1 cellular context compared by ENCODE assay signal in the genomic region with DNA sequence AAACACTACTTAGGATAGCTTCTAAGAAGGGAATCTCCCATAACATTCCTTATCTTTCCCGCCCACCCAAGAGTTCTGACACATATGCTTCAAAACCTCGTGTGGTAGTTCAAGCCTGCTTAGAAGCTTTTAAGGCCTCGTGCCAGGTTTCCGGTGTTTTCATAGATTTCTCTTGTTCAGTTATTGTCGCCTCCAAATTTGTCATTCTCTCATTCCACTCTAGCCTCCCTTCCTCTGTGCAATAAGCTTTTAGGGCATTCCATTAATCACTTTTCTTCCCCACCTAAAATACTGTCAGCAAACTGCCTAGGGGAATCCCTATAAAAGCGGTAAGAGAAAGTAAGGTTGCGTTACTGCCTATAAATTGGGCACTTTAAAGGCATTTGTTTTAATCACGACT.
TF ChIP-seq lines count a peak whose summit lies in the region.

No MANE protein-coding gene starts in this region.

TF ChIP-seq in K562, 482 proteins besides CTCF, POLR2A, EP300 and RAD21 (continues in another document):
- TF ChIP-seq SRSF9 (IDR thresholded peaks at IDR 0.05; ENCODE audit: borderline replicate concordance, low read depth, low read length), result no peak
- 0 out of 2 replicates have a peak, but pooled peaks have one; percentile 59 for TF ChIP-seq ESRRB (CRISPR knock-in tag; IDR thresholded peaks at IDR 0.05; ENCODE audit: borderline replicate concordance)
- no peak for TF ChIP-seq PPARD (CRISPR knock-in tag; IDR thresholded peaks at IDR 0.05)
- TF ChIP-seq ZBTB9 (CRISPR knock-in tag; IDR thresholded peaks at IDR 0.05), result no peak
- TF ChIP-seq TCF3 (CRISPR knock-in tag; IDR thresholded peaks at IDR 0.05), result no peak
- TF ChIP-seq CBFA2T3 (IDR thresholded peaks at IDR 0.05), result peak; percentile 46
- TF ChIP-seq MEIS2 (IDR thresholded peaks at IDR 0.05; ENCODE audit: partially characterized antibody), result peak; percentile 12
- no peak for TF ChIP-seq COPS2 (conservative IDR thresholded peaks at IDR 0.05)
- peak; percentile 91 for TF ChIP-seq MGA (IDR thresholded peaks at IDR 0.05)
- no peak for TF ChIP-seq ZBTB8A (IDR thresholded peaks at IDR 0.05; ENCODE audit: partially characterized antibody)
- TF ChIP-seq RBM39 (optimal IDR thresholded peaks at IDR 0.05; ENCODE audit: low read depth, low read length), result no peak
- TF ChIP-seq JUN (IDR thresholded peaks at IDR 0.05; ENCODE audit: borderline replicate concordance, low read depth, low read length), result no peak
- 0 out of 2 replicates have a peak, but pooled peaks have one; percentile 42 for TF ChIP-seq JUN (CRISPR knock-in tag; IDR thresholded peaks at IDR 0.05; ENCODE audit: borderline replicate concordance)
- no peak for TF ChIP-seq LEF1 (IDR thresholded peaks at IDR 0.05)
- TF ChIP-seq ID3 (CRISPR knock-in tag; IDR thresholded peaks at IDR 0.05), result no peak
- no peak for TF ChIP-seq ID3 (tag; IDR thresholded peaks at IDR 0.05)
- TF ChIP-seq ZNF41 (CRISPR knock-in tag; conservative IDR thresholded peaks at IDR 0.05), result no peak
- no peak for TF ChIP-seq SMARCB1 (IDR thresholded peaks at IDR 0.05; ENCODE audit: insufficient read length, low read depth)
- TF ChIP-seq BRD4 (IDR thresholded peaks at IDR 0.05), result no peak; the same call in 1 of the 2 replicates
- TF ChIP-seq, protein P1, sequence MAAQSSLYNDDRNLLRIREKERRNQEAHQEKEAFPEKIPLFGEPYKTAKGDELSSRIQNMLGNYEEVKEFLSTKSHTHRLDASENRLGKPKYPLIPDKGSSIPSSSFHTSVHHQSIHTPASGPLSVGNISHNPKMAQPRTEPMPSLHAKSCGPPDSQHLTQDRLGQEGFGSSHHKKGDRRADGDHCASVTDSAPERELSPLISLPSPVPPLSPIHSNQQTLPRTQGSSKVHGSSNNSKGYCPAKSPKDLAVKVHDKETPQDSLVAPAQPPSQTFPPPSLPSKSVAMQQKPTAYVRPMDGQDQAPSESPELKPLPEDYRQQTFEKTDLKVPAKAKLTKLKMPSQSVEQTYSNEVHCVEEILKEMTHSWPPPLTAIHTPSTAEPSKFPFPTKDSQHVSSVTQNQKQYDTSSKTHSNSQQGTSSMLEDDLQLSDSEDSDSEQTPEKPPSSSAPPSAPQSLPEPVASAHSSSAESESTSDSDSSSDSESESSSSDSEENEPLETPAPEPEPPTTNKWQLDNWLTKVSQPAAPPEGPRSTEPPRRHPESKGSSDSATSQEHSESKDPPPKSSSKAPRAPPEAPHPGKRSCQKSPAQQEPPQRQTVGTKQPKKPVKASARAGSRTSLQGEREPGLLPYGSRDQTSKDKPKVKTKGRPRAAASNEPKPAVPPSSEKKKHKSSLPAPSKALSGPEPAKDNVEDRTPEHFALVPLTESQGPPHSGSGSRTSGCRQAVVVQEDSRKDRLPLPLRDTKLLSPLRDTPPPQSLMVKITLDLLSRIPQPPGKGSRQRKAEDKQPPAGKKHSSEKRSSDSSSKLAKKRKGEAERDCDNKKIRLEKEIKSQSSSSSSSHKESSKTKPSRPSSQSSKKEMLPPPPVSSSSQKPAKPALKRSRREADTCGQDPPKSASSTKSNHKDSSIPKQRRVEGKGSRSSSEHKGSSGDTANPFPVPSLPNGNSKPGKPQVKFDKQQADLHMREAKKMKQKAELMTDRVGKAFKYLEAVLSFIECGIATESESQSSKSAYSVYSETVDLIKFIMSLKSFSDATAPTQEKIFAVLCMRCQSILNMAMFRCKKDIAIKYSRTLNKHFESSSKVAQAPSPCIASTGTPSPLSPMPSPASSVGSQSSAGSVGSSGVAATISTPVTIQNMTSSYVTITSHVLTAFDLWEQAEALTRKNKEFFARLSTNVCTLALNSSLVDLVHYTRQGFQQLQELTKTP (IDR thresholded peaks at IDR 0.05; ENCODE audit: low read depth in 1 of 2, partially characterized antibody in 2 of 2), result peak in 1 of 2 experiments; percentile 42
- TF ChIP-seq EHMT2 (IDR thresholded peaks at IDR 0.05), result 0 out of 2 replicates have a peak, but pooled peaks have one; percentile 32
- TF ChIP-seq ZNF75A (CRISPR knock-in tag; IDR thresholded peaks at IDR 0.05), result no peak
- TF ChIP-seq NFIC (IDR thresholded peaks at IDR 0.05), result peak; percentile 43; the same call in 1 of the 2 replicates
- no peak for TF ChIP-seq IRF2 (CRISPR knock-in tag; IDR thresholded peaks at IDR 0.05)
- no peak for TF ChIP-seq GATA2 (CRISPR knock-in tag; IDR thresholded peaks at IDR 0.05)
- no peak for TF ChIP-seq PCBP2 (IDR thresholded peaks at IDR 0.05; ENCODE audit: low read depth, low read length, poor library complexity, severe bottlenecking)
- no peak for TF ChIP-seq CBFB (CRISPR knock-in tag; IDR thresholded peaks at IDR 0.05)
- TF ChIP-seq, protein P2, sequence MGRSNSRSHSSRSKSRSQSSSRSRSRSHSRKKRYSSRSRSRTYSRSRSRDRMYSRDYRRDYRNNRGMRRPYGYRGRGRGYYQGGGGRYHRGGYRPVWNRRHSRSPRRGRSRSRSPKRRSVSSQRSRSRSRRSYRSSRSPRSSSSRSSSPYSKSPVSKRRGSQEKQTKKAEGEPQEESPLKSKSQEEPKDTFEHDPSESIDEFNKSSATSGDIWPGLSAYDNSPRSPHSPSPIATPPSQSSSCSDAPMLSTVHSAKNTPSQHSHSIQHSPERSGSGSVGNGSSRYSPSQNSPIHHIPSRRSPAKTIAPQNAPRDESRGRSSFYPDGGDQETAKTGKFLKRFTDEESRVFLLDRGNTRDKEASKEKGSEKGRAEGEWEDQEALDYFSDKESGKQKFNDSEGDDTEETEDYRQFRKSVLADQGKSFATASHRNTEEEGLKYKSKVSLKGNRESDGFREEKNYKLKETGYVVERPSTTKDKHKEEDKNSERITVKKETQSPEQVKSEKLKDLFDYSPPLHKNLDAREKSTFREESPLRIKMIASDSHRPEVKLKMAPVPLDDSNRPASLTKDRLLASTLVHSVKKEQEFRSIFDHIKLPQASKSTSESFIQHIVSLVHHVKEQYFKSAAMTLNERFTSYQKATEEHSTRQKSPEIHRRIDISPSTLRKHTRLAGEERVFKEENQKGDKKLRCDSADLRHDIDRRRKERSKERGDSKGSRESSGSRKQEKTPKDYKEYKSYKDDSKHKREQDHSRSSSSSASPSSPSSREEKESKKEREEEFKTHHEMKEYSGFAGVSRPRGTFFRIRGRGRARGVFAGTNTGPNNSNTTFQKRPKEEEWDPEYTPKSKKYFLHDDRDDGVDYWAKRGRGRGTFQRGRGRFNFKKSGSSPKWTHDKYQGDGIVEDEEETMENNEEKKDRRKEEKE (IDR thresholded peaks at IDR 0.05; ENCODE audit: borderline replicate concordance in 1 of 2, control insufficient read depth in 1 of 2, low read depth in 2 of 2, low read length in 1 of 2), result 0 out of 4 replicates have a peak, but pooled peaks of 1 of the 2 experiments have one; percentile 37
- no peak for TF ChIP-seq RAD51 (IDR thresholded peaks at IDR 0.05; ENCODE audit: borderline replicate concordance, low read depth)
- TF ChIP-seq POLR2B (IDR thresholded peaks at IDR 0.05; ENCODE audit: low read depth, partially characterized antibody), result no peak
- no peak for TF ChIP-seq ILF3 (IDR thresholded peaks at IDR 0.05; ENCODE audit: borderline replicate concordance)
- no peak for TF ChIP-seq CREB3 (tag; conservative IDR thresholded peaks at IDR 0.05; ENCODE audit: low read depth)
- TF ChIP-seq L3MBTL2 (IDR thresholded peaks at IDR 0.05), result peak; percentile 83
- no peak for TF ChIP-seq ZNF695 (CRISPR knock-in tag; IDR thresholded peaks at IDR 0.05)
